Comparison of ENCODE assay signal across 17 cellular contexts in the genomic region with DNA sequence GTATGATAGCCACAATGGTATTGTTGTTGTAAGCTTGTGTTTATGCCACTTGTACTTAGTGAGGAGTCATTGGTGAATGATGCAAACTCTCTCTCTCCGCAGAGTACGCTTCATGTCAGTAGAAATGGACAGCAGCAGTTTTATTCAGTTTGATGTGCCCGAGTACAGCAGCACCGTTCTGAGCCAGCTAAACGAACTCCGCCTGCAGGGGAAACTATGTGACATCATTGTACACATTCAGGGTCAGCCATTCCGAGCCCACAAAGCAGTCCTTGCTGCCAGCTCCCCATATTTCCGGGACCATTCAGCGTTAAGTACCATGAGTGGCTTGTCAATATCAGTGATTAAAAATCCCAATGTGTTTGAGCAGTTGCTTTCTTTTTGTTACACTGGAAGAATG. TPM values are rescaled to one million over a fixed set of nuclear protein-coding genes. Genes with fewer than 3 reads are reported as not detected.
DNase-seq lines count a peak whose midpoint lies in the region; ATAC-seq and TF ChIP-seq lines count a peak whose summit lies in the region.
"Had no signal": no experiment of that assay in that cellular context is flagged by ENCODE, and none has a peak within 500 bp of the region (broad histone marks: within the 10 kb centered on the region; RNA-seq: fewer than 3 reads in every experiment).

No MANE protein-coding gene starts in this region.

- intact Hi-C loops in dorsolateral prefrontal cortex (cut with DNase I): no loop called here
- intact Hi-C loops in PC-3 (cut with micrococcal nuclease): no loop called here
- intact Hi-C loops in colonic mucosa (cut with DNase I): no loop called here

- H3F3A ChIP-seq in PC-3 (ENCODE audit: low read length, unreplicated experiment): no peaks in the 10 kb centered on the region

- H3K4me2 ChIP-seq in PC-3 (ENCODE audit: low read length): no peak overlapping the region
- H3K4me2 ChIP-seq: BLaER1 had no signal

- H3K4me3 ChIP-seq in dorsolateral prefrontal cortex: peak overlapping the region in 22 of 59 donors; percentile 1 to 40 (median 20)
- H3K4me3 ChIP-seq in PC-3 (ENCODE audit: low read length): no peak overlapping the region
- H3K4me3 ChIP-seq in colonic mucosa: no peak overlapping the region
- H3K4me3 ChIP-seq: BLaER1 had no signal

- ATAC-seq in WTC11 (no peak), PC-3 (no peak)

- H3K4me1 ChIP-seq in PC-3 (ENCODE audit: insufficient read depth, low read length) (no peaks in the 10 kb centered on the region), colonic mucosa (no peaks in the 10 kb centered on the region)
- H3K4me1 ChIP-seq: BLaER1 had no signal

- no peak overlapping the region for H3K9ac ChIP-seq in PC-3 (ENCODE audit: low read length)
- H3K9ac ChIP-seq in colonic mucosa (ENCODE audit: low read depth in 2 of 2, low read length in 2 of 2): no peak overlapping the region
- H3K9ac ChIP-seq: BLaER1 had no signal

- TF ChIP-seq CTCF in HFFc6 (IDR thresholded peaks at IDR 0.05) (no peak), dorsolateral prefrontal cortex (IDR thresholded peaks at IDR 0.05 in 54 of 56, conservative IDR thresholded peaks at IDR 0.05 in 2 of 56; ENCODE audit: low read depth in 1 of 56, partially characterized antibody in 56 of 56) (peak in 2 of 56 donors; percentile 16 to 21), WTC11 (IDR thresholded peaks at IDR 0.05) (no peak), PC-3 (conservative IDR thresholded peaks at IDR 0.05; ENCODE audit: low read depth, low read length) (no peak), colonic mucosa (IDR thresholded peaks at IDR 0.05) (no peak)

- H4K20me1 ChIP-seq in PC-3 (ENCODE audit: low read length): no peaks in the 10 kb centered on the region

- H3K9me2 ChIP-seq in PC-3 (replicated peaks; ENCODE audit: low read length): no peaks in the 10 kb centered on the region

- CTCF ChIA-PET in WTC11 (lab: Charles Lee): no interaction called here
- CTCF ChIA-PET in PC-3 (lab: Charles Lee): no interaction called here

- H3K9me3 Mint-ChIP-seq in HFFc6: no peaks in the 10 kb centered on the region
- H3K9me3 Mint-ChIP-seq in WTC11: no peaks in the 10 kb centered on the region
- H3K9me3 Mint-ChIP-seq: CD14-positive monocyte; CD4-positive, alpha-beta memory T cell had no signal

- H3K27me3 Mint-ChIP-seq in HFFc6 (ENCODE audit: insufficient read depth) (no peaks in the 10 kb centered on the region; the same call in 1 of the 2 replicates), WTC11 (ENCODE audit: low read depth) (no peaks in the 10 kb centered on the region)
- H3K27me3 Mint-ChIP-seq: CD4-positive, alpha-beta memory T cell had no signal

- peak overlapping the region; percentile 13; the same call in 1 of the 2 replicates for H3K27ac Mint-ChIP-seq in HFFc6
- H3K27ac Mint-ChIP-seq in WTC11: no peak overlapping the region

- no peaks in the 10 kb centered on the region for H3K9me3 ChIP-seq in PC-3 (ENCODE audit: low read length)
- H3K9me3 ChIP-seq in colonic mucosa: no peaks in the 10 kb centered on the region
- H3K9me3 ChIP-seq: BLaER1 had no signal

- H3K4me1 Mint-ChIP-seq in HFFc6 (ENCODE audit: low read depth) (peaks cover 21% of the 10 kb centered on the region), WTC11 (peaks cover 21% of the 10 kb centered on the region)

- no TSS peak for BruUV-seq in PC-3 (replicated peaks; lab: Mats Ljungman, UMichigan)

- H3K79me2 ChIP-seq in PC-3 (ENCODE audit: low read length): peaks cover 9% of the 10 kb centered on the region; the same call in 1 of the 2 replicates

- no peak overlapping the region for H2AFZ ChIP-seq in PC-3 (ENCODE audit: low read length)

- H3K27me3 ChIP-seq in dorsolateral prefrontal cortex (no peaks in the 10 kb centered on the region), layer of hippocampus (ENCODE audit: control insufficient read depth, insufficient read depth, low read length) (no peaks in the 10 kb centered on the region), PC-3 (ENCODE audit: low read length) (no peaks in the 10 kb centered on the region), colonic mucosa (no peaks in the 10 kb centered on the region)
- H3K27me3 ChIP-seq: BLaER1 had no signal

- DNase-seq in HFFc6 (no peak), dorsolateral prefrontal cortex (peak in 1 of 10 donors; percentile 11), substantia nigra (lab: John Stamatoyannopoulos, UW) (peak in 2 of 49 donors; percentile 17 to 27), WTC11 (ENCODE audit: low spot score) (no peak), PC-3 (no peak), colonic mucosa (no peak)
- DNase-seq in activated CD4-positive, alpha-beta T cell treated with anti-CD3 and anti-CD28 coated beads for 48 hours: no peak
- DNase-seq: 8988T; CD4-positive, alpha-beta memory T cell; DMS153; DMS79; GDM1; GOT3; H9 had no signal

- H3K4me3 Mint-ChIP-seq in HFFc6 (no peak overlapping the region), WTC11 (no peak overlapping the region)
- H3K4me3 Mint-ChIP-seq: CD14-positive monocyte; CD4-positive, alpha-beta memory T cell; H9 had no signal

- H3K36me3 Mint-ChIP-seq in HFFc6 (ENCODE audit: low read depth) (peaks cover 21% of the 10 kb centered on the region), WTC11 (peaks cover 20% of the 10 kb centered on the region)

- POLR2A ChIA-PET in WTC11 (lab: Charles Lee) (no interaction called here), PC-3 (lab: Charles Lee; ENCODE audit: unreplicated experiment) (no interaction called here)

- H3K36me3 ChIP-seq in PC-3 (ENCODE audit: low read depth, low read length) (no peaks in the 10 kb centered on the region), colonic mucosa (no peaks in the 10 kb centered on the region)

- H3K27ac ChIP-seq in dorsolateral prefrontal cortex (peak overlapping the region in 55 of 59 donors; percentile 4 to 78 (median 62)), layer of hippocampus (ENCODE audit: low read depth, low read length) (peak overlapping the region; percentile 21), substantia nigra (ENCODE audit: low read depth, low read length, poor library complexity, severe bottlenecking) (peak overlapping the region; percentile 11), PC-3 (ENCODE audit: low read length) (no peak overlapping the region), colonic mucosa (no peak overlapping the region)
- H3K27ac ChIP-seq: BLaER1 had no signal

TF ChIP-seq in WTC11, 78 proteins besides CTCF, POLR2A, EP300 and RAD21:
- TF ChIP-seq CREB1 (CRISPR knock-in tag; IDR thresholded peaks at IDR 0.05): no peak

RNA-seq across cellular contexts. Expression of a gene that starts 18.8 kb away (rescaled TPM):
- 1 to 10 TPM; 3.1 to 4.0 (median 3.7) TPM for total RNA-seq in HFFc6 (2021; fragmentation: NEBNext Ultra II Directional; extraction: Animal tissue kit (Norgen Biotek cat#: 25700))
- total RNA-seq in dorsolateral prefrontal cortex: 10 to 100 TPM in 119 of 120 experiments, 1 to 10 TPM in 1; 9.1 to 17.6 (median 13.2) TPM
- total RNA-seq in WTC11 (2021): 15.9 to 18.4 TPM (median 16.9 TPM) in 3 replicates
- 1.6 and 1.8 TPM in 2 replicates for total RNA-seq in PC-3 (2014; rRNA removed)
- total RNA-seq in colonic mucosa: 10 to 100 TPM in 1 of 2 donors, 1 to 10 TPM in 1; 4.6 to 10.3 TPM

RNA-seq across cellular contexts. Expression of a gene that starts 35.3 kb away (rescaled TPM):
- 1 to 10 TPM in 4 of 6 experiments, under 1 TPM in 2; 0.68 to 1.6 (median 1.1) TPM for total RNA-seq in HFFc6 (2021; fragmentation: NEBNext Ultra II Directional; extraction: Animal tissue kit (Norgen Biotek cat#: 25700))
- 10 to 100 TPM; 49.6 to 99.1 (median 71.8) TPM for total RNA-seq in dorsolateral prefrontal cortex
- 26.1 to 28.5 TPM (median 27.4 TPM) in 3 replicates for total RNA-seq in WTC11 (2021)
- total RNA-seq in PC-3 (2014; rRNA removed): 7.9 and 10.2 TPM in 2 replicates
- total RNA-seq in colonic mucosa: 10 to 100 TPM; 22.6 to 27.2 TPM

Comparison
In these comparisons a context has a peak if more than half of its experiments do, and no peak if none do; other contexts are left out.
1. H3K27ac ChIP-seq: peak in dorsolateral prefrontal cortex (55 of 59), layer of hippocampus (single experiment) and substantia nigra (single experiment); none in PC-3 (single experiment) and colonic mucosa (single experiment).